14 cellular contexts compared by ENCODE assay signal in genomic region chr4:7365472-7366179, GRCh38.
DNase-seq lines count a peak whose midpoint lies in the region; ATAC-seq and TF ChIP-seq lines count a peak whose summit lies in the region.
"Had no signal": no experiment of that assay in that cellular context is flagged by ENCODE, and none has a peak within 500 bp of the region (broad histone marks: within the 10 kb centered on the region; RNA-seq: fewer than 3 reads in every experiment).

No MANE protein-coding gene starts in this region.

- H3K27ac ChIP-seq in BLaER1 = peak overlapping the region; percentile 58; the same call in 1 of the 2 replicates
- H3K27ac ChIP-seq: KMS-11 had no signal

- no peaks in the 10 kb centered on the region for H3K27me3 ChIP-seq in BLaER1

- no peaks in the 10 kb centered on the region for H3K9me3 Mint-ChIP-seq in osteocyte (ENCODE audit: unreplicated experiment)

- peak; percentile 95 to 99 (median 95) for DNase-seq in NCI-H1417 (lab: John Stamatoyannopoulos, UW)
- peak; percentile 96 for DNase-seq in NCI-H748 (lab: John Stamatoyannopoulos, UW; ENCODE audit: unreplicated experiment)
- peak; percentile 84 for DNase-seq in inferior parietal cortex (ENCODE audit: extremely low spot score)
- no peak for DNase-seq in NCI-H1436 treated with DMSO at 0.1 percent for 48 hours (lab: John Stamatoyannopoulos, UW)
- DNase-seq in osteocyte (ENCODE audit: extremely low spot score, unreplicated experiment) = no peak
- DNase-seq: ACHN; GF-D8; naive thymus-derived CD4-positive, alpha-beta T cell; OCI-M1 had no signal

- no peaks in the 10 kb centered on the region for H3K36me3 Mint-ChIP-seq in osteocyte (ENCODE audit: unreplicated experiment)
- H3K36me3 Mint-ChIP-seq: naive thymus-derived CD4-positive, alpha-beta T cell; stimulated activated memory B cell treated with anti-CD40 and anti-IgM and Interleukin-4, amounts not matched to agents 10 μg/mL and 1 μg/mL and 100 μg/mL, for 72 hours had no signal

- no peak for TF ChIP-seq CTCF in osteocyte (IDR thresholded peaks at IDR 0.05)

- H3K36me3 ChIP-seq in BLaER1 = no peaks in the 10 kb centered on the region

- no peaks in the 10 kb centered on the region for H4K20me1 ChIP-seq in BLaER1

- H3K9me3 ChIP-seq in BLaER1 = peaks cover 3% of the 10 kb centered on the region; the same call in 1 of the 2 replicates

- peak overlapping the region; percentile 72 for H3K4me2 ChIP-seq in BLaER1
- H3K4me2 ChIP-seq: KMS-11 had no signal

- H3K27me3 Mint-ChIP-seq in osteocyte (ENCODE audit: unreplicated experiment) = peaks cover 11% of the 10 kb centered on the region

- peak overlapping the region; percentile 46; the same call in 1 of the 2 replicates for H3K9ac ChIP-seq in BLaER1
- H3K9ac ChIP-seq: KMS-11 had no signal

- H3K27ac Mint-ChIP-seq in osteocyte (ENCODE audit: unreplicated experiment) = no peak overlapping the region
- H3K27ac Mint-ChIP-seq: naive thymus-derived CD4-positive, alpha-beta T cell; stimulated activated memory B cell treated with anti-CD40 and anti-IgM and Interleukin-4, amounts not matched to agents 10 μg/mL and 1 μg/mL and 100 μg/mL, for 72 hours had no signal

- no peak overlapping the region for H3K4me3 ChIP-seq in BLaER1

- no peak for ATAC-seq in GM19324 (IDR thresholded peaks at IDR 0.05; ENCODE audit: low FRiP score, unreplicated experiment)
- no peak for ATAC-seq in HG03469 (IDR thresholded peaks at IDR 0.05; ENCODE audit: unreplicated experiment)
- ATAC-seq: stimulated activated memory B cell treated with anti-CD40 and anti-IgM and Interleukin-4, amounts not matched to agents 10 μg/mL and 1 μg/mL and 100 μg/mL, for 72 hours had no signal

- peaks cover 4% of the 10 kb centered on the region for H3K4me1 Mint-ChIP-seq in osteocyte (ENCODE audit: unreplicated experiment)
- H3K4me1 Mint-ChIP-seq: stimulated activated memory B cell treated with anti-CD40 and anti-IgM and Interleukin-4, amounts not matched to agents 10 μg/mL and 1 μg/mL and 100 μg/mL, for 72 hours had no signal

- peaks cover 68% of the 10 kb centered on the region for H3K4me1 ChIP-seq in BLaER1

- H3K4me3 Mint-ChIP-seq in osteocyte (ENCODE audit: unreplicated experiment) = no peak overlapping the region
- H3K4me3 Mint-ChIP-seq: naive thymus-derived CD4-positive, alpha-beta T cell; stimulated activated memory B cell treated with anti-CD40 and anti-IgM and Interleukin-4, amounts not matched to agents 10 μg/mL and 1 μg/mL and 100 μg/mL, for 72 hours had no signal

Comparison
In these comparisons a context has a peak if more than half of its experiments do, and no peak if none do; other contexts are left out.
1. DNase-seq: peak in NCI-H1417 (3 of 3), NCI-H748 (single experiment) and inferior parietal cortex (single experiment); none in NCI-H1436 treated with DMSO at 0.1 percent for 48 hours (single experiment) and osteocyte (single experiment).